ENCODE assay signal across 8 cellular contexts in genomic region chr17:30832438-30832790, GRCh38. TPM values are rescaled to one million over a fixed set of nuclear protein-coding genes. Genes with fewer than 3 reads are reported as not detected.
DNase-seq lines count a peak whose midpoint lies in the region; ATAC-seq and TF ChIP-seq lines count a peak whose summit lies in the region.

No MANE protein-coding gene starts in this region.

- TF ChIP-seq CTCF in C4-2B (conservative IDR thresholded peaks at IDR 0.05), result no peak
- no peak for TF ChIP-seq CTCF in coronary artery (IDR thresholded peaks at IDR 0.05)
- no peak for TF ChIP-seq CTCF in nephron (IDR thresholded peaks at IDR 0.05; ENCODE audit: unreplicated experiment in 3 of 3)

- DNase-seq in Jurkat, Clone E6-1 (ENCODE audit: low read depth, low spot score), result no peak
- DNase-seq in coronary artery (ENCODE audit: low spot score) (no peak), NCI-H510A (lab: John Stamatoyannopoulos, UW) (no peak), SW480 (ENCODE audit: low spot score) (no peak)
- DNase-seq in activated CD8-positive, alpha-beta memory T cell treated with anti-CD3 and anti-CD28 coated beads for 24 hours, result no peak

- no peaks in the 10 kb centered on the region for H3K9me3 Mint-ChIP-seq in nephron

- peak overlapping the region; percentile 78 to 87 (median 84) for H3K27ac Mint-ChIP-seq in nephron

- peaks cover 28% of the 10 kb centered on the region for H3K4me1 Mint-ChIP-seq in nephron

- peak overlapping the region; percentile 94 to 95 (median 95) for H3K4me3 Mint-ChIP-seq in nephron

- H3K27ac ChIP-seq in C4-2B (peak overlapping the region; percentile 85), coronary artery (no peak overlapping the region)

- H3K27me3 Mint-ChIP-seq in nephron (ENCODE audit: low read depth), result no peaks in the 10 kb centered on the region

- H3K36me3 Mint-ChIP-seq in nephron (ENCODE audit: low read depth), result peaks cover 18% of the 10 kb centered on the region

- no peak for ATAC-seq in GM21381 (IDR thresholded peaks at IDR 0.05; ENCODE audit: unreplicated experiment)

- H3K4me3 ChIP-seq in Jurkat, Clone E6-1 (ENCODE audit: low read length), result peak overlapping the region; percentile 99
- peak overlapping the region; percentile 72 for H3K4me3 ChIP-seq in coronary artery

RNA-seq across cellular contexts. Expression of gene ATAD5, which starts 0.6 kb away (rescaled TPM):
- polyA plus RNA-seq in Jurkat, Clone E6-1 (2012; ENCODE audit: insufficient read depth, insufficient read length), result 10.2 TPM

RNA-seq across cellular contexts. Expression of gene CRLF3, which starts 7.9 kb away (rescaled TPM):
- polyA plus RNA-seq in Jurkat, Clone E6-1 (2012; ENCODE audit: insufficient read depth, insufficient read length), result 40.3 TPM
